19 cellular contexts compared by ENCODE assay signal in the genomic region with DNA sequence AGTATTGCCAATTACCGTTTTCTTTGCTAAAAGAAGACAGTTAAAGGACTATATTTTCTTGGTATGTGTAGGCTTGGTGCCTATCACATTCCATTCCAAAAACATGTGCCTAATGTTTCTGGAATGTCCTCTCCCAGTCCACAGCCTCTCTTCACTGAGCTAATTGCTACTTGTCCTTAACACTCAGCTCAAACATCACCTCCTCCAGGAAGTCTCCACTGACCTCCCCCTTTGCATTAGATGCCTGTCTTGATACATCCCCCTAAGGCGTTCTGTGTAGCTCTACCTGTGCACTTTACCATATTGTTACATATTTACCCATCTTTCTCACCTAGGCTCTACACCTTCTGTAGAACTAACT.
DNase-seq lines count a peak whose midpoint lies in the region; ATAC-seq and TF ChIP-seq lines count a peak whose summit lies in the region.
"Had no signal": no experiment of that assay in that cellular context is flagged by ENCODE, and none has a peak within 500 bp of the region (broad histone marks: within the 10 kb centered on the region; RNA-seq: fewer than 3 reads in every experiment).

No MANE protein-coding gene starts in this region.

- DNase-seq in HK-2 (ENCODE audit: unreplicated experiment) (peak; percentile 45), astrocyte of the hippocampus (ENCODE audit: low read depth, low spot score) (peak; percentile 62), iris pigment epithelial cell (ENCODE audit: low read depth) (peak; percentile 67), upper lobe of right lung (no peak), SKM-1 treated with dmso at 0.1 percent for 144 hours (lab: John Stamatoyannopoulos, UW; ENCODE audit: unreplicated experiment) (no peak), putamen (ENCODE audit: low spot score) (no peak)
- DNase-seq in activated CD8-positive, alpha-beta T cell treated with anti-CD3 and anti-CD28 coated beads for 36 hours: no peak
- DNase-seq: caudate nucleus; CD4-positive, CD25-positive, alpha-beta regulatory T cell; NCI-H1092; SHP77; sigmoid colon; tibial artery had no signal

- H3K27me3 Mint-ChIP-seq in activated CD8-positive, alpha-beta T cell treated with anti-CD3 and anti-CD28 coated beads for 36 hours: no peaks in the 10 kb centered on the region
- H3K27me3 Mint-ChIP-seq: activated naive CD8-positive, alpha-beta T cell had no signal

- intact Hi-C loops in upper lobe of right lung (cut with DNase I): no loop called here
- intact Hi-C loops in activated CD8-positive, alpha-beta T cell treated with anti-CD3 and anti-CD28 coated beads for 36 hours (cut with micrococcal nuclease): no loop called here

- H3K36me3 ChIP-seq in upper lobe of right lung: no peaks in the 10 kb centered on the region
- H3K36me3 ChIP-seq: HAP-1, sigmoid colon, tibial artery had no signal

- H3K9me3 ChIP-seq in upper lobe of right lung: no peaks in the 10 kb centered on the region
- H3K9me3 ChIP-seq: HAP-1, sigmoid colon, tibial artery had no signal

- H3K27me3 ChIP-seq in upper lobe of right lung: no peaks in the 10 kb centered on the region
- H3K27me3 ChIP-seq: sigmoid colon, tibial artery had no signal

- CTCF ChIA-PET in activated CD8-positive, alpha-beta T cell treated with anti-CD3 and anti-CD28 coated beads for 36 hours (lab: Charles Lee): no interaction called here

- no peaks in the 10 kb centered on the region for H3K9me3 Mint-ChIP-seq in activated CD8-positive, alpha-beta T cell treated with anti-CD3 and anti-CD28 coated beads for 36 hours

- no peak overlapping the region for H3K27ac ChIP-seq in upper lobe of right lung
- H3K27ac ChIP-seq: sigmoid colon, tibial artery had no signal

- H3K4me1 Mint-ChIP-seq in activated CD8-positive, alpha-beta T cell treated with anti-CD3 and anti-CD28 coated beads for 36 hours (ENCODE audit: low read depth): no peaks in the 10 kb centered on the region
- H3K4me1 Mint-ChIP-seq: CD4-positive, CD25-positive, alpha-beta regulatory T cell; memory B cell had no signal

- no peaks in the 10 kb centered on the region for H3K4me1 ChIP-seq in upper lobe of right lung
- H3K4me1 ChIP-seq: sigmoid colon, tibial artery had no signal

- ATAC-seq in upper lobe of right lung (peak; percentile 73), GM18520 (IDR thresholded peaks at IDR 0.05; ENCODE audit: unreplicated experiment) (no peak)
- ATAC-seq in activated CD8-positive, alpha-beta T cell treated with anti-CD3 and anti-CD28 coated beads for 36 hours: no peak
- ATAC-seq: GM12878, HepG2 had no signal

- POLR2A ChIA-PET in activated CD8-positive, alpha-beta T cell treated with anti-CD3 and anti-CD28 coated beads for 36 hours (lab: Charles Lee): no interaction called here

- no peak for TF ChIP-seq CTCF in upper lobe of right lung (IDR thresholded peaks at IDR 0.05)
- TF ChIP-seq CTCF in activated CD8-positive, alpha-beta T cell treated with anti-CD3 and anti-CD28 coated beads for 36 hours (IDR thresholded peaks at IDR 0.05): no peak

- H3K4me3 ChIP-seq in upper lobe of right lung: no peak overlapping the region
- H3K4me3 ChIP-seq: GM12878, HAP-1, sigmoid colon, tibial artery had no signal

- no peak overlapping the region for H3K27ac Mint-ChIP-seq in activated CD8-positive, alpha-beta T cell treated with anti-CD3 and anti-CD28 coated beads for 36 hours
- H3K27ac Mint-ChIP-seq: activated naive CD8-positive, alpha-beta T cell; CD4-positive, CD25-positive, alpha-beta regulatory T cell; memory B cell had no signal

- no peaks in the 10 kb centered on the region for H3K36me3 Mint-ChIP-seq in activated CD8-positive, alpha-beta T cell treated with anti-CD3 and anti-CD28 coated beads for 36 hours (ENCODE audit: low read depth)
- H3K36me3 Mint-ChIP-seq: activated naive CD8-positive, alpha-beta T cell; CD4-positive, CD25-positive, alpha-beta regulatory T cell; memory B cell had no signal

- H3K4me3 Mint-ChIP-seq in activated CD8-positive, alpha-beta T cell treated with anti-CD3 and anti-CD28 coated beads for 36 hours: no peak overlapping the region
- H3K4me3 Mint-ChIP-seq: activated naive CD8-positive, alpha-beta T cell; CD4-positive, CD25-positive, alpha-beta regulatory T cell; memory B cell had no signal

Comparison
In these comparisons a context has a peak if more than half of its experiments do, and no peak if none do; other contexts are left out.
1. DNase-seq: peak in HK-2 (single experiment), astrocyte of the hippocampus (single experiment) and iris pigment epithelial cell (single experiment); none in upper lobe of right lung (single experiment), activated CD8-positive, alpha-beta T cell treated with anti-CD3 and anti-CD28 coated beads for 36 hours (single experiment), SKM-1 treated with dmso at 0.1 percent for 144 hours (single experiment) and putamen (single experiment).